Comparison of ENCODE assay signal across 8 cellular contexts in the genomic region with DNA sequence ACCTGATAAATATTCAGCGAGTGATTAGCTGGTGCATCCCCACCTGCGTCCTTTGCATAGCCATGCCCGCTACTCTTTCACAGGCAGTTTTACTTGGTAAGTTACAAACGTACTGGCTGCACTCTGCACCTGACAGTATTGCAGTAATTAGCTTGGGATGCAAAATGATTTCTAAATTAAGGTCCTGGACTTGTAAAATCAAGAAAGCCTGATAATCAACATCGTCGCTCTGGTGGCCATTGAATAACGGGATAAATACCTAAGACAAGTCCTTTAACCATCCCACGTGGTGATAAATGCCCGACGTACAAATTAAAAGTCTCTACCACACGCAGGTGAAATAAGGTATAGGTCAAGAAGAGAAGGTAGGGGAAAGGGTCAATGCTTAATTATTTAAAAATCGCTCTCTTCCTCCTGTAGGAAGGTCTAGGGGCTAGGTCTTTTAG. TPM values are rescaled to one million over a fixed set of nuclear protein-coding genes. Genes with fewer than 3 reads are reported as not detected.
DNase-seq lines count a peak whose midpoint lies in the region; ATAC-seq and TF ChIP-seq lines count a peak whose summit lies in the region.

No MANE protein-coding gene starts in this region.

- TF ChIP-seq POLR2A in suprapubic skin (IDR thresholded peaks at IDR 0.05) (no peak), erythroblast (IDR thresholded peaks at IDR 0.05; ENCODE audit: low read length) (no peak)

- no peaks in the 10 kb centered on the region for H3K9me3 Mint-ChIP-seq in T-helper 1 cell treated with Interleukin-12 subunit alpha and Interleukin-12 subunit beta and Interleukin-4 antibody, amounts not matched to agents 30 μg/mL and 1 μg/mL, for 36 hours
- no peaks in the 10 kb centered on the region for H3K9me3 Mint-ChIP-seq in activated naive CD4-positive, alpha-beta T cell treated with anti-CD3 and anti-CD28 coated beads, Interleukin-2, amount 50 U/mL, for 72 hours

- no peak overlapping the region for H3K27ac ChIP-seq in suprapubic skin

- H3K4me3 ChIP-seq in suprapubic skin = peak overlapping the region; percentile 96

- TF ChIP-seq CTCF in suprapubic skin (IDR thresholded peaks at IDR 0.05) = no peak
- no peak for TF ChIP-seq CTCF in GM10248 (IDR thresholded peaks at IDR 0.05; ENCODE audit: control extremely low read depth, extremely low read depth, low read depth, missing control alignments)

- H3K36me3 ChIP-seq in suprapubic skin = no peaks in the 10 kb centered on the region

- peaks cover 31% of the 10 kb centered on the region for H3K4me1 Mint-ChIP-seq in T-helper 1 cell treated with Interleukin-12 subunit alpha and Interleukin-12 subunit beta and Interleukin-4 antibody, amounts not matched to agents 30 μg/mL and 1 μg/mL, for 36 hours (ENCODE audit: low read depth)

- POLR2A ChIA-PET in GM10248 (lab: Yijun Ruan, JAX) = no interaction called here

- peaks cover 17% of the 10 kb centered on the region for H3K4me1 ChIP-seq in suprapubic skin

- H3K36me3 Mint-ChIP-seq in T-helper 1 cell treated with Interleukin-12 subunit alpha and Interleukin-12 subunit beta and Interleukin-4 antibody, amounts not matched to agents 30 μg/mL and 1 μg/mL, for 36 hours (ENCODE audit: low read depth) = peaks cover 13% of the 10 kb centered on the region
- H3K36me3 Mint-ChIP-seq in activated naive CD4-positive, alpha-beta T cell treated with anti-CD3 and anti-CD28 coated beads, Interleukin-2, amount 50 U/mL, for 72 hours = peaks cover 29 to 51% of the 10 kb centered on the region in 2 donors

- TF ChIP-seq EP300 in suprapubic skin (IDR thresholded peaks at IDR 0.05) = no peak

- no peaks in the 10 kb centered on the region for H3K27me3 ChIP-seq in suprapubic skin

- H3K27me3 Mint-ChIP-seq in T-helper 1 cell treated with Interleukin-12 subunit alpha and Interleukin-12 subunit beta and Interleukin-4 antibody, amounts not matched to agents 30 μg/mL and 1 μg/mL, for 36 hours (ENCODE audit: low read depth) = peaks cover 19% of the 10 kb centered on the region

- CTCF ChIA-PET in GM10248 (lab: Yijun Ruan, JAX) = interaction anchor here (1.1 to 2.0 kb wide), 2 partner anchors 67 to 246 kb away, joined by 3 to 7 read pairs; no protein-coding TSS in a partner anchor

- DNase-seq in T-helper 1 cell (no peak), islet precursor cell (peak; percentile 41), suprapubic skin (ENCODE audit: low spot score in 2 of 2) (no peak), GM10248 (ENCODE audit: extremely low spot score) (no peak), NCI-H2171 treated with DMSO at 0.1 percent for 48 hours (lab: John Stamatoyannopoulos, UW) (no peak), erythroblast (lab: John Stamatoyannopoulos, UW) (no peak)
- no peak for DNase-seq in activated naive CD4-positive, alpha-beta T cell treated with anti-CD3 and anti-CD28 coated beads, Interleukin-2, amount 50 U/mL, for 72 hours (ENCODE audit: low spot score in 2 of 2)

- peak overlapping the region; percentile 85 for H3K27ac Mint-ChIP-seq in T-helper 1 cell treated with Interleukin-12 subunit alpha and Interleukin-12 subunit beta and Interleukin-4 antibody, amounts not matched to agents 30 μg/mL and 1 μg/mL, for 36 hours
- peak overlapping the region; percentile 85 to 96 for H3K27ac Mint-ChIP-seq in activated naive CD4-positive, alpha-beta T cell treated with anti-CD3 and anti-CD28 coated beads, Interleukin-2, amount 50 U/mL, for 72 hours

- no peak for ATAC-seq in activated naive CD4-positive, alpha-beta T cell treated with anti-CD3 and anti-CD28 coated beads, Interleukin-2, amount 50 U/mL, for 72 hours

- 37% methylated on average over 12 of the region's 12 CpGs for WGBS in suprapubic skin

- peak overlapping the region; percentile 93 for H3K4me3 Mint-ChIP-seq in T-helper 1 cell treated with Interleukin-12 subunit alpha and Interleukin-12 subunit beta and Interleukin-4 antibody, amounts not matched to agents 30 μg/mL and 1 μg/mL, for 36 hours

- no peaks in the 10 kb centered on the region for H3K9me3 ChIP-seq in suprapubic skin

RNA-seq across cellular contexts. Expression of a gene that starts 1.0 kb away (rescaled TPM):
- total RNA-seq in activated naive CD4-positive, alpha-beta T cell treated with anti-CD3 and anti-CD28 coated beads, Interleukin-2, amount 50 U/mL, for 72 hours = 100 to 1,000 TPM; 104 to 119 TPM
- total RNA-seq in suprapubic skin = 10 to 100 TPM in 3 of 4 donors, 1 to 10 TPM in 1; 9.8 to 25.6 (median 12.2) TPM
